8 cellular contexts compared by ENCODE assay signal in the genomic region with DNA sequence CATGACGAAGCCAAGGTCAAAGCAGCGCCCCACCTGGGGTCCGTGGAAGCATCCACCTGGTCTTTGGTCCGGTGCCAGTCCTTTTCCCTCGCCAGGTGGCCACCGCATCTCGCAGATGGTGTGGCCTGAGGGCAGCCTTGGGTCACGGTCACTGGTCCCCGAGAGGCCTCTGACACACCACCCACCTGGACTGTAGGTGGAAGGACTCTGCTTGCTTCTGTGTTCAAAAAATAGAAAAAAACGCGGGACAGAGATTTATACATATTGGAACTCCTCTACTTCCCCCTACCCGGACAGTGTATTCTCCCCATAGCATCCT. TPM values are rescaled to one million over a fixed set of nuclear protein-coding genes. Genes with fewer than 3 reads are reported as not detected.
DNase-seq lines count a peak whose midpoint lies in the region; ATAC-seq and TF ChIP-seq lines count a peak whose summit lies in the region.

No MANE protein-coding gene starts in this region.

- no peaks in the 10 kb centered on the region for H3K36me3 ChIP-seq in neural progenitor cell

- no peak overlapping the region for H2AFZ ChIP-seq in neural progenitor cell (replicated peaks)

- no peaks in the 10 kb centered on the region for H4K20me1 ChIP-seq in neural progenitor cell (ENCODE audit: low read depth)

- H3K27me3 Mint-ChIP-seq in activated CD4-positive, alpha-beta T cell treated with anti-CD3 and anti-CD28 coated beads for 36 hours: no peaks in the 10 kb centered on the region
- H3K27me3 Mint-ChIP-seq in central memory CD8-positive, alpha-beta T cell: no peaks in the 10 kb centered on the region
- H3K27me3 Mint-ChIP-seq in neural progenitor cell (ENCODE audit: insufficient read depth, low read depth): peaks cover 4% of the 10 kb centered on the region

- H3K4me2 ChIP-seq in neural progenitor cell: peak overlapping the region; percentile 80

- H3K9me3 Mint-ChIP-seq in activated CD4-positive, alpha-beta T cell treated with anti-CD3 and anti-CD28 coated beads for 36 hours (ENCODE audit: low read depth): no peaks in the 10 kb centered on the region
- H3K9me3 Mint-ChIP-seq in central memory CD8-positive, alpha-beta T cell: no peaks in the 10 kb centered on the region
- H3K9me3 Mint-ChIP-seq in neural progenitor cell: no peaks in the 10 kb centered on the region

- peak overlapping the region; percentile 85 for H3K27ac Mint-ChIP-seq in activated CD4-positive, alpha-beta T cell treated with anti-CD3 and anti-CD28 coated beads for 36 hours
- H3K27ac Mint-ChIP-seq in central memory CD8-positive, alpha-beta T cell (ENCODE audit: low read depth): peak overlapping the region; percentile 80
- H3K27ac Mint-ChIP-seq in neural progenitor cell: no peak overlapping the region

- no peak overlapping the region for H3K27ac ChIP-seq in neural progenitor cell

- DNase-seq in activated CD4-positive, alpha-beta T cell treated with anti-CD3 and anti-CD28 coated beads for 36 hours: no peak
- DNase-seq in activated CD4-positive, alpha-beta T cell treated with anti-CD3 and anti-CD28 coated beads, Interleukin-2, amount 50 U/mL, for 4 hours: no peak
- no peak for DNase-seq in central memory CD8-positive, alpha-beta T cell (ENCODE audit: low spot score in 2 of 2)
- DNase-seq in neural progenitor cell (ENCODE audit: low spot score) (peak; percentile 4), DMS53 treated with DMSO at 0.1 percent for 48 hours (lab: John Stamatoyannopoulos, UW; ENCODE audit: unreplicated experiment) (no peak), SKM-1 treated with dmso at 0.1 percent for 144 hours (lab: John Stamatoyannopoulos, UW; ENCODE audit: unreplicated experiment) (no peak)

- peaks cover 32% of the 10 kb centered on the region for H3K27me3 ChIP-seq in neural progenitor cell

- peak overlapping the region; percentile 98 for H3K4me3 Mint-ChIP-seq in activated CD4-positive, alpha-beta T cell treated with anti-CD3 and anti-CD28 coated beads for 36 hours
- H3K4me3 Mint-ChIP-seq in central memory CD8-positive, alpha-beta T cell: peak overlapping the region; percentile 98
- peak overlapping the region; percentile 96 for H3K4me3 Mint-ChIP-seq in neural progenitor cell

- H3K9ac ChIP-seq in neural progenitor cell: no peak overlapping the region

- peak overlapping the region; percentile 86 for H3K4me3 ChIP-seq in neural progenitor cell

- H3K9me3 ChIP-seq in neural progenitor cell (ENCODE audit: low read depth): no peaks in the 10 kb centered on the region

- H3K36me3 Mint-ChIP-seq in activated CD4-positive, alpha-beta T cell treated with anti-CD3 and anti-CD28 coated beads for 36 hours (ENCODE audit: low read depth): peaks cover 16% of the 10 kb centered on the region
- H3K36me3 Mint-ChIP-seq in central memory CD8-positive, alpha-beta T cell (ENCODE audit: insufficient read depth): peaks cover 6% of the 10 kb centered on the region
- H3K36me3 Mint-ChIP-seq in neural progenitor cell: no peaks in the 10 kb centered on the region

- peaks cover 59% of the 10 kb centered on the region for H3K4me1 Mint-ChIP-seq in activated CD4-positive, alpha-beta T cell treated with anti-CD3 and anti-CD28 coated beads for 36 hours
- peaks cover 46% of the 10 kb centered on the region for H3K4me1 Mint-ChIP-seq in central memory CD8-positive, alpha-beta T cell
- peaks cover 10% of the 10 kb centered on the region for H3K4me1 Mint-ChIP-seq in neural progenitor cell

- POLR2A ChIA-PET in activated CD4-positive, alpha-beta T cell treated with anti-CD3 and anti-CD28 coated beads for 36 hours (lab: Charles Lee): interaction anchor here (1.2 kb wide), 1 partner anchor 11 kb away, joined by 5 read pairs; no protein-coding TSS in a partner anchor

- peaks cover 6% of the 10 kb centered on the region for H3F3A ChIP-seq in neural progenitor cell (ENCODE audit: low read depth)

- no peaks in the 10 kb centered on the region for H3K79me2 ChIP-seq in neural progenitor cell (ENCODE audit: low read depth)

- H3K4me1 ChIP-seq in neural progenitor cell: no peaks in the 10 kb centered on the region

- no peak for TF ChIP-seq CTCF in neural progenitor cell (IDR thresholded peaks at IDR 0.05)

- ATAC-seq in activated CD4-positive, alpha-beta T cell treated with anti-CD3 and anti-CD28 coated beads for 36 hours: no peak
- ATAC-seq in HG03442 (IDR thresholded peaks at IDR 0.05; ENCODE audit: unreplicated experiment) (peak; percentile 22), HG02642 (IDR thresholded peaks at IDR 0.05; ENCODE audit: poor library complexity, unreplicated experiment) (no peak)
- peak; percentile 1 for ATAC-seq in central memory CD8-positive, alpha-beta T cell (replicated peaks; ENCODE audit: extremely low read depth, poor library complexity, severe bottlenecking)

- intact Hi-C loops in activated CD4-positive, alpha-beta T cell treated with anti-CD3 and anti-CD28 coated beads for 36 hours (cut with DNase I, micrococcal nuclease): loop anchor here (2.0 to 10.0 kb wide), 3 partner anchors 15 to 983 kb away; no protein-coding TSS in a partner anchor

- CTCF ChIA-PET in activated CD4-positive, alpha-beta T cell treated with anti-CD3 and anti-CD28 coated beads for 36 hours (lab: Charles Lee): interaction anchor here (0.8 to 2.1 kb wide), 4 partner anchors 10 to 97 kb away, joined by 3 to 8 read pairs (median 4); no protein-coding TSS in a partner anchor

RNA-seq across cellular contexts. Expression of a gene that starts 0.5 kb away (rescaled TPM):
- 10 to 100 TPM; 26.4 to 34.4 TPM for total RNA-seq in activated CD4-positive, alpha-beta T cell treated with anti-CD3 and anti-CD28 coated beads for 36 hours
- 4.1 TPM in 2 replicates for total RNA-seq in neural progenitor cell (ENCODE audit: low replicate concordance)

Comparison
In these comparisons a context has a peak if more than half of its experiments do, and no peak if none do; other contexts are left out.
1. ATAC-seq: peak in HG03442 (single experiment) and central memory CD8-positive, alpha-beta T cell (single experiment); none in activated CD4-positive, alpha-beta T cell treated with anti-CD3 and anti-CD28 coated beads for 36 hours (single experiment) and HG02642 (single experiment).
2. Peak in every context shown above with its lines, with median percentiles within 50 percentile points of each other: H3K4me3 Mint-ChIP-seq.